ENCODE assay signal across 20 cellular contexts in the genomic region with DNA sequence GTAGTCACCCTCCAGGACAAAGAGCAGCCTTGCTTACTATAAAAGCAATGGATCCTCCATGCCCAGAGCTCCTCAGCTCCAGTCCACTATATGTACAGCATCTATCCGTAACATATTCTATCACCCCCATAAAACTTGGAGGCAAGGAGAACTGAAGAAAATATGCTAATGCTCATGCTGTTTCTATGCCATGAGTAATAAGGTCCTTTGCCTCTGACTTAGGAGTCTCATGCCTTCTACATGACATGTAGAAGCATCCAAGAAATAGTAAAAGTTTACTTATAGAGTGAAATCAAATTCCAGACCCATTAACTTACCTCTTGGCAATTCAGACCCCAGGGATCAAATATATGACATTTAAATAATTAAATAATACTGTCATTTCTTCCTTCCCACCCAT. TPM values are rescaled to one million over a fixed set of nuclear protein-coding genes. Genes with fewer than 3 reads are reported as not detected.
DNase-seq lines count a peak whose midpoint lies in the region; ATAC-seq and TF ChIP-seq lines count a peak whose summit lies in the region.
"Had no signal": no experiment of that assay in that cellular context is flagged by ENCODE, and none has a peak within 500 bp of the region (broad histone marks: within the 10 kb centered on the region; RNA-seq: fewer than 3 reads in every experiment).

No MANE protein-coding gene starts in this region.

- H3K4me1 ChIP-seq in GM23248 (ENCODE audit: insufficient read depth) = peaks cover 26% of the 10 kb centered on the region

- H4K20me1 ChIP-seq in GM23248 (ENCODE audit: insufficient read depth) = no peaks in the 10 kb centered on the region

- no peak overlapping the region for H3K9ac ChIP-seq in GM23248
- H3K9ac ChIP-seq: BLaER1 had no signal

- no peaks in the 10 kb centered on the region for H3K36me3 ChIP-seq in GM23248 (ENCODE audit: low read depth)

- H3K27me3 ChIP-seq in GM23248 (replicated peaks; ENCODE audit: insufficient read depth) = no peaks in the 10 kb centered on the region
- H3K27me3 ChIP-seq: BLaER1 had no signal

- in situ Hi-C loops in GM23248 (cut with MboI) (no loop called here), astrocyte of the spinal cord (cut with HindIII; ENCODE audit: low sequenced_read_pairs) (no loop called here)

- WGBS in GM23248 (ENCODE audit: low coverage in 1 of 2, low lambda C conversion rate in 2 of 2, missing lambda C conversion rate in 2 of 2), 2 experiments = 93 to 96% methylated on average over 1 of the region's 1 CpG

- DNase-seq in AG08395 (ENCODE audit: low spot score) = peak; percentile 11
- peak; percentile 60 for DNase-seq in GM23248
- DNase-seq in astrocyte of the spinal cord (ENCODE audit: low read depth, low spot score) = peak; percentile 23
- peak; percentile 17 for DNase-seq in hepatic stellate cell (ENCODE audit: low spot score)
- no peak for DNase-seq in omental fat pad (ENCODE audit: low spot score)
- no peak for DNase-seq in MV-4-11 (lab: John Stamatoyannopoulos, UW)
- no peak for DNase-seq in cortex of kidney (lab: John Stamatoyannopoulos, UW)
- DNase-seq in NCI-H510A treated with DMSO at 0.1 percent for 48 hours (lab: John Stamatoyannopoulos, UW) = no peak
- DNase-seq: 8988T; CD8-positive, alpha-beta T cell; GDM1; H7; Karpas-422; MM.1S; NCI-H1105 treated with DMSO at 0.1 percent for 48 hours; NCI-H187 treated with DMSO at 0.1 percent for 48 hours; NK-92 treated with Interleukin-12 subunit alpha and Interleukin-12 subunit beta, amount 100 ng/mL, for 24 hours; OCI-M1; SIG-M5 had no signal

- H3K27ac ChIP-seq in GM23248 = no peak overlapping the region
- H3K27ac ChIP-seq: BLaER1 had no signal

- H3K4me2 ChIP-seq in GM23248 (ENCODE audit: unreplicated experiment) = no peak overlapping the region

- no peaks in the 10 kb centered on the region for H3K9me3 ChIP-seq in GM23248 (ENCODE audit: low read depth)

- no peaks in the 10 kb centered on the region for H3K9me2 ChIP-seq in GM23248 (ENCODE audit: insufficient read depth)

- H3F3A ChIP-seq in GM23248 (ENCODE audit: insufficient read depth) = no peaks in the 10 kb centered on the region

- H3K79me2 ChIP-seq in GM23248 (ENCODE audit: insufficient read depth) = peaks cover 69% of the 10 kb centered on the region

- no peak overlapping the region for H2AFZ ChIP-seq in GM23248

- no peak for TF ChIP-seq CTCF in astrocyte of the spinal cord (IDR thresholded peaks at IDR 0.05; ENCODE audit: low read depth, low read length)
- TF ChIP-seq CTCF in omental fat pad (IDR thresholded peaks at IDR 0.05) = no peak

- H3K4me3 ChIP-seq in GM23248 = no peak overlapping the region
- no peak overlapping the region for H3K4me3 ChIP-seq in astrocyte of the spinal cord (ENCODE audit: low read depth, low read length)
- H3K4me3 ChIP-seq: BLaER1 had no signal

- no peak for ATAC-seq in omental fat pad (ENCODE audit: low FRiP score)
- ATAC-seq: CD8-positive, alpha-beta T cell had no signal

RNA-seq across cellular contexts. Expression of gene SSBP2, which starts 33.7 kb away (rescaled TPM):
- 22.0 and 25.5 TPM in 2 replicates for total RNA-seq in GM23248 (2014; rRNA removed; shearing (Covaris generic))
- polyA plus RNA-seq in GM23248 (2016; fragmentation: Nextera tagmentation; extraction: Ambion mirVana) = 40.0 and 43.0 TPM in 2 replicates
- 10 to 100 TPM; 25.9 to 94.6 (median 41.8) TPM for total RNA-seq in omental fat pad

Comparison
In these comparisons a context has a peak if more than half of its experiments do, and no peak if none do; other contexts are left out.
1. DNase-seq: peak in AG08395 (single experiment), GM23248 (single experiment), astrocyte of the spinal cord (single experiment) and hepatic stellate cell (single experiment); none in omental fat pad (single experiment), MV-4-11 (single experiment), cortex of kidney (single experiment) and NCI-H510A treated with DMSO at 0.1 percent for 48 hours (single experiment).